In genomic region chr1:161013104-161013590, GRCh38 we compare ENCODE assay signal across 9 cellular contexts. TPM values are rescaled to one million over a fixed set of nuclear protein-coding genes. Genes with fewer than 3 reads are reported as not detected.
DNase-seq lines count a peak whose midpoint lies in the region; ATAC-seq and TF ChIP-seq lines count a peak whose summit lies in the region.
"Had no signal": no experiment of that assay in that cellular context is flagged by ENCODE, and none has a peak within 500 bp of the region (broad histone marks: within the 10 kb centered on the region; RNA-seq: fewer than 3 reads in every experiment).

No MANE protein-coding gene starts in this region.

- 31 to 52% (median 46%) methylated on average over 1 of the region's 1 CpG for WGBS in heart left ventricle, 4 donors
- WGBS in spleen, 5 donors: 0 to 2% (median 0%) methylated on average over 1 of the region's 1 CpG

- no peaks in the 10 kb centered on the region for H3K27me3 Mint-ChIP-seq in activated naive CD4-positive, alpha-beta T cell treated with anti-CD3 and anti-CD28 coated beads, Interleukin-2, amount 50 U/mL, for 24 hours

- no peaks in the 10 kb centered on the region for H3K27me3 ChIP-seq in heart left ventricle
- no peaks in the 10 kb centered on the region for H3K27me3 ChIP-seq in spleen (replicated peaks in 1 of 7)

- H3K27ac Mint-ChIP-seq in activated naive CD4-positive, alpha-beta T cell treated with anti-CD3 and anti-CD28 coated beads, Interleukin-2, amount 50 U/mL, for 24 hours: peak overlapping the region; percentile 97

- H3K9me3 ChIP-seq in heart left ventricle (no peaks in the 10 kb centered on the region), spleen (no peaks in the 10 kb centered on the region)

- in situ Hi-C loops in SK-MEL-5 (cut with HindIII; ENCODE audit: low pct_unique_long_range_greater_than_20kb, low sequenced_read_pairs): no loop called here

- no peak for TF ChIP-seq POLR2A in heart left ventricle (IDR thresholded peaks at IDR 0.05)
- TF ChIP-seq POLR2A in spleen (IDR thresholded peaks at IDR 0.05): no peak

- peaks cover 38% of the 10 kb centered on the region for H3K4me1 Mint-ChIP-seq in activated naive CD4-positive, alpha-beta T cell treated with anti-CD3 and anti-CD28 coated beads, Interleukin-2, amount 50 U/mL, for 24 hours

- peak overlapping the region; percentile 82 for H3K4me3 Mint-ChIP-seq in activated naive CD4-positive, alpha-beta T cell treated with anti-CD3 and anti-CD28 coated beads, Interleukin-2, amount 50 U/mL, for 24 hours

- no peak for DNase-seq in activated naive CD4-positive, alpha-beta T cell (lab: John Stamatoyannopoulos, UW)
- DNase-seq in SK-MEL-5 (ENCODE audit: low read depth, low spot score) (peak; percentile 45), heart left ventricle (no peak), spleen (no peak), posterior cingulate gyrus (no peak), HT-29 (ENCODE audit: low spot score) (no peak), anterior cingulate cortex (lab: John Stamatoyannopoulos, UW) (no peak)

- peak in 3 of 4 donors; percentile 15 to 50 (median 27) for ATAC-seq in heart left ventricle

- no peaks in the 10 kb centered on the region for H3K9me3 Mint-ChIP-seq in activated naive CD4-positive, alpha-beta T cell treated with anti-CD3 and anti-CD28 coated beads, Interleukin-2, amount 50 U/mL, for 24 hours

- H3K27ac ChIP-seq in heart left ventricle: peak overlapping the region; percentile 75 to 96 (median 82)
- H3K27ac ChIP-seq in spleen: peak overlapping the region; percentile 85 to 98 (median 92)

- H3K4me1 ChIP-seq in heart left ventricle (peaks cover 0 to 63% (median 18%) of the 10 kb centered on the region in 12 donors), spleen (peaks cover 16 to 84% (median 55%) of the 10 kb centered on the region in 6 donors)

- no peak for TF ChIP-seq CTCF in heart left ventricle (IDR thresholded peaks at IDR 0.05)
- TF ChIP-seq CTCF in spleen (IDR thresholded peaks at IDR 0.05 in 8 of 11, conservative IDR thresholded peaks at IDR 0.05 in 3 of 11): no peak

- H3K36me3 Mint-ChIP-seq in activated naive CD4-positive, alpha-beta T cell treated with anti-CD3 and anti-CD28 coated beads, Interleukin-2, amount 50 U/mL, for 24 hours: no peaks in the 10 kb centered on the region

- H3K4me3 ChIP-seq in heart left ventricle (peak overlapping the region in 9 of 12 donors; percentile 22 to 47 (median 31)), spleen (peak overlapping the region in 7 of 8 donors; percentile 6 to 67 (median 27))

- no peaks in the 10 kb centered on the region for H3K36me3 ChIP-seq in heart left ventricle
- no peaks in the 10 kb centered on the region for H3K36me3 ChIP-seq in spleen

- intact Hi-C loops in heart left ventricle (cut with DNase I): no loop called here
- intact Hi-C loops in spleen (cut with DNase I; ENCODE audit: low total_unique reads): no loop called here
- intact Hi-C loops in posterior cingulate gyrus (cut with DNase I): no loop called here

RNA-seq across cellular contexts. Expression of gene F11R, which starts 7.8 kb away (rescaled TPM):
- total RNA-seq in SK-MEL-5 (2014; rRNA removed; shearing (Covaris generic)): 6.4 and 7.3 TPM in 2 replicates
- 3.9 and 15.2 TPM in 2 replicates for polyA plus RNA-seq in SK-MEL-5 (2015; cell fraction: cytosol; rRNA removed)
- 3.6 and 8.5 TPM in 2 replicates for polyA plus RNA-seq in SK-MEL-5 (2015; cell fraction: nucleus; rRNA removed)
- total RNA-seq in heart left ventricle (10 to 100 TPM in 5 of 9 donors, 1 to 10 TPM in 4; 7.5 to 23.4 (median 10.9) TPM), spleen (10 to 100 TPM; 46.7 to 77.2 (median 56.8) TPM)
- polyA plus RNA-seq in heart left ventricle (10 to 100 TPM in 1 of 2 donors, 1 to 10 TPM in 1; 7.4 to 13.8 TPM), spleen (10 to 100 TPM in 1 of 3 donors, 1 to 10 TPM in 2; 6.4 to 16.5 (median 8.4) TPM)
- total RNA-seq in HT-29 (2014; rRNA removed; shearing (Covaris generic)): 128 and 154 TPM in 2 replicates

RNA-seq across cellular contexts. Expression of gene TSTD1, which starts 25.6 kb away (rescaled TPM):
- total RNA-seq in SK-MEL-5 (2014; rRNA removed; shearing (Covaris generic)): 0.98 and 1.8 TPM in 2 replicates
- 1.9 and 3.6 TPM in 2 replicates for polyA plus RNA-seq in SK-MEL-5 (2015; cell fraction: cytosol; rRNA removed)
- 2.2 and 2.7 TPM in 2 replicates for polyA plus RNA-seq in SK-MEL-5 (2015; cell fraction: nucleus; rRNA removed)
- total RNA-seq in heart left ventricle (10 to 100 TPM in 7 of 9 donors, 1 to 10 TPM in 2; 6.1 to 22.7 (median 14.4) TPM), spleen (10 to 100 TPM; 24.3 to 31.9 (median 29.7) TPM)
- polyA plus RNA-seq in heart left ventricle (10 to 100 TPM; 14.7 to 16.2 TPM), spleen (100 to 1,000 TPM in 1 of 3 donors, 10 to 100 TPM in 2; 87.6 to 141 (median 94.2) TPM)
- 121 and 139 TPM in 2 replicates for total RNA-seq in HT-29 (2014; rRNA removed; shearing (Covaris generic))

RNA-seq across cellular contexts. Expression of gene USF1, which starts 32.6 kb away (rescaled TPM):
- total RNA-seq in SK-MEL-5 (2014; rRNA removed; shearing (Covaris generic)): 48.9 and 50.4 TPM in 2 replicates
- polyA plus RNA-seq in SK-MEL-5 (2015; cell fraction: cytosol; rRNA removed): 20.8 and 25.7 TPM in 2 replicates
- polyA plus RNA-seq in SK-MEL-5 (2015; cell fraction: nucleus; rRNA removed): 305 and 402 TPM in 2 replicates
- 10 to 100 TPM; 20.2 to 51.1 (median 28.2) TPM for total RNA-seq in heart left ventricle
- polyA plus RNA-seq in heart left ventricle: 10 to 100 TPM; 31.9 to 43.0 TPM
- total RNA-seq in spleen: 100 to 1,000 TPM; 113 to 158 (median 123) TPM
- polyA plus RNA-seq in spleen: 100 to 1,000 TPM; 132 to 339 (median 228) TPM
- total RNA-seq in HT-29 (2014; rRNA removed; shearing (Covaris generic)): 78.4 and 79.3 TPM in 2 replicates

RNA-seq across cellular contexts. Expression of gene ARHGAP30, which starts 56.5 kb away (rescaled TPM):
- not detected in 2 replicates for total RNA-seq in SK-MEL-5 (2014; rRNA removed; shearing (Covaris generic))
- polyA plus RNA-seq in SK-MEL-5 (2015; cell fraction: cytosol; rRNA removed): 0.02 and 0.16 TPM in 2 replicates
- polyA plus RNA-seq in SK-MEL-5 (2015; cell fraction: nucleus; rRNA removed): not detected in 2 replicates
- total RNA-seq in heart left ventricle (10 to 100 TPM in 2 of 9 donors, 1 to 10 TPM in 7; 1.7 to 32.2 (median 2.1) TPM), spleen (100 to 1,000 TPM; 103 to 145 (median 129) TPM)
- polyA plus RNA-seq in heart left ventricle (1 to 10 TPM; 1.3 to 3.0 TPM), spleen (10 to 100 TPM; 28.8 to 81.5 (median 31.1) TPM)
- 0.58 and 0.86 TPM in 2 replicates for total RNA-seq in HT-29 (2014; rRNA removed; shearing (Covaris generic))
- total RNA-seq: dermis microvascular lymphatic vessel endothelial cell had no signal

RNA-seq across cellular contexts. Expression of gene ITLN2, which starts 58.5 kb away (rescaled TPM):
- total RNA-seq in SK-MEL-5 (2014; rRNA removed; shearing (Covaris generic)): 0.69 and 0.90 TPM in 2 replicates
- 0.34 and 1.2 TPM in 2 replicates for polyA plus RNA-seq in SK-MEL-5 (2015; cell fraction: cytosol; rRNA removed)
- not detected in 2 replicates for polyA plus RNA-seq in SK-MEL-5 (2015; cell fraction: nucleus; rRNA removed)
- total RNA-seq in heart left ventricle: 1 to 10 TPM in 1 of 9 donors, under 1 TPM in 1, not detected in 7; 0.46 to 4.1 TPM
- polyA plus RNA-seq in heart left ventricle: under 1 TPM; 0.15 to 0.23 TPM
- total RNA-seq in spleen: not detected
- polyA plus RNA-seq in spleen: not detected
- not detected in 2 replicates for total RNA-seq in HT-29 (2014; rRNA removed; shearing (Covaris generic))
- total RNA-seq: dermis microvascular lymphatic vessel endothelial cell had no signal
